ENCODE assay signal across 14 cellular contexts in the genomic region with DNA sequence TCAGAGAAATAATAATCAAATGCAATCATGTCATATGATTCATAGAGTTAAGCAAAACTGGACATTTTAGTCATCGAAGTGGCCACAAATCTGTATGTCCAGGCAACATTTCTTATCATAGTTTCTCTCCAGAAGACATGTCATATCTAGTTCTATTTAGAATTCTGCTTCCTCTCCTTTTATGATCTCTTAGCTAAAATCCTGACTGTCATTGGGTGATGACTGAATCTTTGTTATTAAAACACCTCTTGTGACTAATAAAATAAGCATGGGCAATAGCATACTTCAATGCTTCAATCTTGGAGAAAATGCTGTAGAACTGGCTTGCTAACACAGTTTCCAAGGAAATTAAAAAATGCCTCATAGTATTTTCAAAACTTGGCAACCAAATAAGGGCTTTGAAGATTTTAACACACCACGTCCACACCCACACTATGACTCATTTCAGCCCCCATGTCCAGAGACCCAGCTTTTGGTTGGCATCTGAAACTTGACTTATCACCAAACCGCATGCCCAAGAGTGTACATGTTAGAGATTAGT.
A peak's percentile ranks its signal among the peaks of the same experiment; 100 is the strongest.
DNase-seq lines count a peak whose midpoint lies in the region; ATAC-seq and TF ChIP-seq lines count a peak whose summit lies in the region.
"Had no signal": no experiment of that assay in that cellular context is flagged by ENCODE, and none has a peak within 500 bp of the region (broad histone marks: within the 10 kb centered on the region; RNA-seq: fewer than 3 reads in every experiment).

No MANE protein-coding gene starts in this region.

- H3K4me2 ChIP-seq in PC-3 (ENCODE audit: low read length) (peak overlapping the region; percentile 64), osteoblast (ENCODE audit: insufficient read depth, low read length) (peak overlapping the region; percentile 44)

- peaks cover 15% of the 10 kb centered on the region for H3F3A ChIP-seq in PC-3 (ENCODE audit: low read length, unreplicated experiment)

- H2AFZ ChIP-seq in PC-3 (ENCODE audit: low read length) (no peak overlapping the region), osteoblast (ENCODE audit: low read length) (no peak overlapping the region)

- POLR2A ChIA-PET in PC-3 (lab: Charles Lee; ENCODE audit: unreplicated experiment) = interaction anchor here (0.6 kb wide), 1 partner anchor 271 kb away, joined by 3 read pairs; no protein-coding TSS in a partner anchor

- H3K9me2 ChIP-seq in PC-3 (replicated peaks; ENCODE audit: low read length) = no peaks in the 10 kb centered on the region

- no peak for TF ChIP-seq CTCF in PC-3 (conservative IDR thresholded peaks at IDR 0.05; ENCODE audit: low read depth, low read length)
- no peak for TF ChIP-seq CTCF in osteoblast (IDR thresholded peaks at IDR 0.05; ENCODE audit: extremely low read depth, low read depth, low read length)
- no peak for TF ChIP-seq CTCF in tibial artery (IDR thresholded peaks at IDR 0.05)

- ATAC-seq in PC-3 = peak; percentile 67

- H3K4me1 ChIP-seq in PC-3 (ENCODE audit: insufficient read depth, low read length) (peaks cover 36% of the 10 kb centered on the region), osteoblast (ENCODE audit: insufficient read depth, low read length) (peaks cover 21% of the 10 kb centered on the region), tibial artery (peaks cover 0 to 12% (median 2%) of the 10 kb centered on the region in 4 donors)

- H3K79me2 ChIP-seq in PC-3 (ENCODE audit: low read length) (no peaks in the 10 kb centered on the region), osteoblast (ENCODE audit: insufficient read depth, low read length) (no peaks in the 10 kb centered on the region)

- intact Hi-C loops in PC-3 (cut with micrococcal nuclease) = loop anchor here (1.0 kb wide), 1 partner anchor 31 kb away; no protein-coding TSS in a partner anchor
- intact Hi-C loops in tibial artery (cut with DNase I; ENCODE audit: low total_unique reads) = loop anchor here (5.0 kb wide), 1 partner anchor 157 kb away; no protein-coding TSS in a partner anchor

- H3K9me3 ChIP-seq in PC-3 (ENCODE audit: low read length) = no peaks in the 10 kb centered on the region
- H3K9me3 ChIP-seq in osteoblast (ENCODE audit: low read depth, low read length) = no peaks in the 10 kb centered on the region
- H3K9me3 ChIP-seq in tibial artery = no peaks in the 10 kb centered on the region

- H3K4me3 ChIP-seq in PC-3 (ENCODE audit: low read length) = peak overlapping the region; percentile 26; the same call in 1 of the 2 replicates
- no peak overlapping the region for H3K4me3 ChIP-seq in osteoblast (ENCODE audit: insufficient read depth, low read length)
- H3K4me3 ChIP-seq in tibial artery = no peak overlapping the region

- H3K27me3 ChIP-seq in PC-3 (ENCODE audit: low read length) (no peaks in the 10 kb centered on the region), osteoblast (ENCODE audit: insufficient read depth, low read length) (no peaks in the 10 kb centered on the region), tibial artery (no peaks in the 10 kb centered on the region)

- peak; percentile 67 for DNase-seq in Daoy (ENCODE audit: low read depth)
- DNase-seq in PC-3 = peak; percentile 98
- DNase-seq in epithelial cell of prostate (ENCODE audit: low read depth, low spot score) = peak; percentile 92
- no peak for DNase-seq in osteoblast (ENCODE audit: insufficient read length, low spot score, missing footprints)
- no peak for DNase-seq in amniotic stem cell (lab: John Stamatoyannopoulos, UW)
- no peak for DNase-seq in tibial artery
- DNase-seq in activated naive CD4-positive, alpha-beta T cell (lab: John Stamatoyannopoulos, UW) = no peak
- no peak for DNase-seq in HuH-7 (ENCODE audit: low spot score)
- DNase-seq: H7, kidney, NCI-H2171, nephron progenitor cell, Right ventricle myocardium superior had no signal

- peak overlapping the region; percentile 88 for H3K9ac ChIP-seq in PC-3 (ENCODE audit: low read length)

- CTCF ChIA-PET in PC-3 (lab: Charles Lee) = interaction anchor here (0.6 kb wide), 1 partner anchor 56 kb away, joined by 3 read pairs; no protein-coding TSS in a partner anchor

- H4K20me1 ChIP-seq in PC-3 (ENCODE audit: low read length) (no peaks in the 10 kb centered on the region), osteoblast (ENCODE audit: insufficient read depth, low read length) (no peaks in the 10 kb centered on the region)

- H3K27ac ChIP-seq in PC-3 (ENCODE audit: low read length) (peak overlapping the region; percentile 96), epithelial cell of prostate (peak overlapping the region; percentile 98), osteoblast (ENCODE audit: low read depth, low read length) (peak overlapping the region; percentile 79), tibial artery (no peak overlapping the region)
- H3K27ac ChIP-seq: VCaP had no signal

- no peaks in the 10 kb centered on the region for H3K36me3 ChIP-seq in PC-3 (ENCODE audit: low read depth, low read length)
- no peaks in the 10 kb centered on the region for H3K36me3 ChIP-seq in osteoblast (ENCODE audit: insufficient read depth, low read length)
- no peaks in the 10 kb centered on the region for H3K36me3 ChIP-seq in tibial artery

- BruUV-seq in PC-3 (replicated peaks; lab: Mats Ljungman, UMichigan) = no TSS peak

Comparison
In these comparisons a context has a peak if more than half of its experiments do, and no peak if none do; other contexts are left out.
1. DNase-seq: peak in Daoy (single experiment), PC-3 (single experiment) and epithelial cell of prostate (single experiment); none in osteoblast (single experiment), amniotic stem cell (single experiment), tibial artery (0 of 2), activated naive CD4-positive, alpha-beta T cell (0 of 4) and HuH-7 (single experiment).
2. H3K27ac ChIP-seq: peak in PC-3 (single experiment), epithelial cell of prostate (single experiment) and osteoblast (single experiment); none in tibial artery (0 of 2).